Comparison of ENCODE assay signal across 7 cellular contexts in genomic region chr3:4983739-4984510, GRCh38. TPM values are rescaled to one million over a fixed set of nuclear protein-coding genes. Genes with fewer than 3 reads are reported as not detected.
A peak's percentile ranks its signal among the peaks of the same experiment; 100 is the strongest.
DNase-seq lines count a peak whose midpoint lies in the region; ATAC-seq, FAIRE-seq and TF ChIP-seq lines count a peak whose summit lies in the region.

No MANE protein-coding gene starts in this region.

- H3K4me3 ChIP-seq in SJSA1 (0 out of 2 replicates have a peak overlapping the region, but pooled peaks have one; percentile 1), keratinocyte (ENCODE audit: control insufficient read depth in 2 of 3, extremely low read depth in 1 of 3, insufficient read depth in 2 of 3, low read depth in 1 of 3, low read length in 3 of 3) (peak overlapping the region; percentile 74 to 97 (median 85))

- H3K4me1 ChIP-seq in SJSA1 (replicated peaks): peaks cover 76% of the 10 kb centered on the region
- peaks cover 52% of the 10 kb centered on the region for H3K4me1 ChIP-seq in keratinocyte (ENCODE audit: control insufficient read depth, extremely low read depth, insufficient read depth, low read length)

- no peaks in the 10 kb centered on the region for H4K20me1 ChIP-seq in keratinocyte (ENCODE audit: control insufficient read depth, extremely low read depth, insufficient read depth, low read length)

- H3K9me3 ChIP-seq in SJSA1 (replicated peaks) (no peaks in the 10 kb centered on the region), keratinocyte (ENCODE audit: control insufficient read depth, low read depth, low read length) (no peaks in the 10 kb centered on the region)

- H3K9me1 ChIP-seq in keratinocyte (ENCODE audit: control insufficient read depth, extremely low read depth, insufficient read depth, low read length): no peaks in the 10 kb centered on the region

- peak; percentile 89 to 90 for DNase-seq in SJSA1 (ENCODE audit: low read depth in 1 of 2, low spot score in 2 of 2)
- peak; percentile 37 for DNase-seq in activated naive CD8-positive, alpha-beta T cell treated with anti-CD3 and anti-CD28 coated beads, Interleukin-2, amount 50 U/mL, for 16 hours (ENCODE audit: low read depth, low spot score)
- DNase-seq in keratinocyte (ENCODE audit: low read depth, low spot score): no peak
- peak; percentile 46 to 78 for DNase-seq in stimulated activated CD4-positive, alpha-beta T cell treated with anti-CD3 and anti-CD28 coated beads, Interleukin-4, amount 100 ng/mL, for 4 hours
- DNase-seq in DMS79 treated with DMSO at 0.1 percent for 48 hours (lab: John Stamatoyannopoulos, UW): no peak

- H2AFZ ChIP-seq in keratinocyte (ENCODE audit: control insufficient read depth, low read length): no peak overlapping the region

- TF ChIP-seq CTCF in keratinocyte (optimal IDR thresholded peaks at IDR 0.05 in 1 of 3, IDR thresholded peaks at IDR 0.05 in 1 of 3, conservative IDR thresholded peaks at IDR 0.05 in 1 of 3; ENCODE audit: extremely low read depth in 1 of 3, insufficient read depth in 2 of 3, low read length in 3 of 3): no peak

- peak; percentile 71 for ATAC-seq in GM18907 (IDR thresholded peaks at IDR 0.05; ENCODE audit: unreplicated experiment)
- ATAC-seq in HG03066 (IDR thresholded peaks at IDR 0.05; ENCODE audit: low read depth, unreplicated experiment): peak; percentile 42

- peak overlapping the region; percentile 80 for H3K4me2 ChIP-seq in keratinocyte (ENCODE audit: control insufficient read depth, extremely low read depth, insufficient read depth, low read depth, low read length)

- H3K9ac ChIP-seq in keratinocyte (ENCODE audit: control insufficient read depth, extremely low read depth, insufficient read depth, low read length): peak overlapping the region; percentile 100

- peaks cover 52% of the 10 kb centered on the region for H3K36me3 ChIP-seq in SJSA1
- H3K36me3 ChIP-seq in keratinocyte (ENCODE audit: control insufficient read depth in 2 of 2, extremely low read depth in 1 of 2, insufficient read depth in 2 of 2, low read length in 2 of 2): peaks cover 10 to 18% of the 10 kb centered on the region in 2 experiments

- no peaks in the 10 kb centered on the region for H3K27me3 ChIP-seq in SJSA1 (replicated peaks)
- H3K27me3 ChIP-seq in keratinocyte (ENCODE audit: control insufficient read depth, extremely low read depth, insufficient read depth, low read length): no peaks in the 10 kb centered on the region

- FAIRE-seq in keratinocyte (lab: Jason Lieb, UNC): peak; percentile 51

- dilution Hi-C loops in keratinocyte (cut with MboI; ENCODE audit: extremely low pct_ligation_motif_present, low sequenced_read_pairs): loop anchor here (10.0 kb wide), 1 partner anchor 269 kb away; no protein-coding TSS in a partner anchor

- peaks cover 48% of the 10 kb centered on the region for H3K79me2 ChIP-seq in keratinocyte (ENCODE audit: control insufficient read depth, insufficient read depth, low read length)

- H3K27ac ChIP-seq in SJSA1 (peak overlapping the region; percentile 57), keratinocyte (ENCODE audit: control insufficient read depth, insufficient read depth, low read length) (peak overlapping the region; percentile 88)

RNA-seq across cellular contexts. Expression of gene BHLHE40, which starts 4.7 kb away (rescaled TPM):
- 6.3 and 8.4 TPM in 2 replicates for total RNA-seq in SJSA1 (2014; rRNA removed; shearing (Covaris generic))
- polyA plus RNA-seq in keratinocyte: 73.9 to 95.7 TPM (median 74.3 TPM) in 3 replicates
- 84.5 TPM for polyA plus RNA-seq in keratinocyte (2011; ENCODE audit: low read depth)
- polyA plus RNA-seq in keratinocyte (2011; cell fraction: cytosol; rRNA removed): 52.6 and 66.7 TPM in 2 replicates
- 296 and 339 TPM in 2 replicates for polyA plus RNA-seq in keratinocyte (2011; cell fraction: nucleus; rRNA removed)
- polyA plus RNA-seq in keratinocyte (2012; ENCODE audit: low replicate concordance): 87.7 and 181 TPM in 2 replicates
- polyA minus RNA-seq in keratinocyte: 73.6 to 138 TPM (median 96.1 TPM) in 3 replicates
- polyA minus RNA-seq in keratinocyte (2011; cell fraction: cytosol; rRNA and poly(A)+ RNA removed): 67.1 TPM
- polyA minus RNA-seq in keratinocyte (2011; cell fraction: nucleus; rRNA and poly(A)+ RNA removed): 131 and 207 TPM in 2 replicates

Comparison
In these comparisons a context has a peak if more than half of its experiments do, and no peak if none do; other contexts are left out.
1. DNase-seq: peak in SJSA1 (2 of 2), activated naive CD8-positive, alpha-beta T cell treated with anti-CD3 and anti-CD28 coated beads, Interleukin-2, amount 50 U/mL, for 16 hours (single experiment) and stimulated activated CD4-positive, alpha-beta T cell treated with anti-CD3 and anti-CD28 coated beads, Interleukin-4, amount 100 ng/mL, for 4 hours (2 of 2); none in keratinocyte (single experiment) and DMS79 treated with DMSO at 0.1 percent for 48 hours (single experiment).